In genomic region chr2:110449127-110449947, GRCh38 we compare ENCODE assay signal across 1 cellular context. TPM values are rescaled to one million over a fixed set of nuclear protein-coding genes. Genes with fewer than 3 reads are reported as not detected.
"Had no signal": no experiment of that assay in that cellular context is flagged by ENCODE, and none has a peak within 500 bp of the region (broad histone marks: within the 10 kb centered on the region; RNA-seq: fewer than 3 reads in every experiment).

No MANE protein-coding gene starts in this region.

RNA-seq across cellular contexts. Expression of gene LIMS4, which starts 23.3 kb away (rescaled TPM):
- total RNA-seq: suprapubic skin had no signal
